1 cellular context compared by ENCODE assay signal in the genomic region with DNA sequence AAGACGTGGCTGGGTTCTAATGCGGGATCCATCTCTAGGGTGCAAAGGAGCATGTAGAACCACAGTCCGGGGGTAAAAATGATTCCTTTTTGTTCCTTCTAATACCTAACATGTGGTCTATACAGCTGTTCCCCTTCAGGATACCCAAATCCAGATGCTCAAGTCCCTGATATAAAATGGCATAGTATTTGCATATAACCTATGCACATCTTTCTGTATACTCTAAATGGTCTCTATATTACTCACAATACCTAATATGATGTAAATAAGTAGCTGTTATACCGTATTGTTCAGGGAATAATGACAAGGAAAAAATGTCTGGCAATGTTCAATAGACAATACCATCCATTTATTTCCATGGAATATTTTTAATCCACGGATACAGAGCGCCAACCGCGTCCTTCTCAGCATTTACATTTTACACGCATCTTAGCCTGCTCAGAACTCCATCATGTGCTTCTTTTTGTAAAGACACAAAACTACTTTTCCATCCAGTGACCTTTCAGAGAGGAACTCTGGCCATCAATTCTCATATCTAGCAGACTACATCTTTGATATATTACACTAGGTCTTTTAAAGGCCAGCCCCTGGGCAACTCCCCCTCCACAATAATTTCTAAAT.
TF ChIP-seq lines count a peak whose summit lies in the region.

No MANE protein-coding gene starts in this region.

TF ChIP-seq in GM12878, 131 proteins besides CTCF, POLR2A, EP300 and RAD21:
- TF ChIP-seq ZNF207 (IDR thresholded peaks at IDR 0.05; ENCODE audit: borderline replicate concordance): no peak
- no peak for TF ChIP-seq CHD4 (IDR thresholded peaks at IDR 0.05)
